ENCODE assay signal across 16 cellular contexts in genomic region chr6:116282698-116283097, GRCh38.
"Had no signal": no experiment of that assay in that cellular context is flagged by ENCODE, and none has a peak within 500 bp of the region (broad histone marks: within the 10 kb centered on the region; RNA-seq: fewer than 3 reads in every experiment).

No MANE protein-coding gene starts in this region.

- H3K36me3 ChIP-seq: suprapubic skin, thyroid gland had no signal

- DNase-seq: effector CD4-positive, alpha-beta T cell; endodermal cell; erythroblast; gastrocnemius medialis; heart right ventricle; hypothalamus; kidney glomerular epithelial cell; naive thymus-derived CD4-positive, alpha-beta T cell; posterior cingulate gyrus; small intestine; stimulated activated CD4-positive, alpha-beta T cell treated with anti-CD3 and anti-CD28 coated beads, Interleukin-12 subunit alpha, Interleukin-12 subunit beta, amount 100 ng/mL, for 4 hours; stimulated activated naive CD4-positive, alpha-beta T cell; thyroid gland had no signal

- H3K4me3 Mint-ChIP-seq: endodermal cell had no signal

- H3K27ac Mint-ChIP-seq: type B pancreatic cell had no signal

- H3K27me3 ChIP-seq: gastrocnemius medialis, heart right ventricle, suprapubic skin, thyroid gland had no signal

- H3K4me3 ChIP-seq: coronary artery, gastrocnemius medialis, heart right ventricle, suprapubic skin, thyroid gland had no signal

- H3K27me3 Mint-ChIP-seq: type B pancreatic cell had no signal

- H3K27ac ChIP-seq: coronary artery, gastrocnemius medialis, heart right ventricle, suprapubic skin, thyroid gland had no signal

- H3K9me3 Mint-ChIP-seq: type B pancreatic cell had no signal

- H3K9me3 ChIP-seq: gastrocnemius medialis, heart right ventricle, suprapubic skin, thyroid gland had no signal
